1 cellular context compared by ENCODE assay signal in genomic region chr2:128381001-128381938, GRCh38.
TF ChIP-seq lines count a peak whose summit lies in the region.

No MANE protein-coding gene starts in this region.

TF ChIP-seq in HepG2, 621 proteins besides CTCF, POLR2A, EP300 and RAD21 (continued from another document and continues in another):
- no peak for TF ChIP-seq PLSCR1 (CRISPR knock-in tag; IDR thresholded peaks at IDR 0.05; ENCODE audit: borderline replicate concordance)
- no peak for TF ChIP-seq FOXO4 (CRISPR knock-in tag; conservative IDR thresholded peaks at IDR 0.05)
- TF ChIP-seq YY1 (IDR thresholded peaks at IDR 0.05; ENCODE audit: insufficient read depth, insufficient replicate concordance, low read depth, low read length): peak; percentile 47
- TF ChIP-seq GPN1 (CRISPR knock-in tag; IDR thresholded peaks at IDR 0.05; ENCODE audit: borderline replicate concordance): no peak
- TF ChIP-seq JDP2 (CRISPR knock-in tag; IDR thresholded peaks at IDR 0.05; ENCODE audit: borderline replicate concordance): no peak
- no peak for TF ChIP-seq JUNB (CRISPR knock-in tag; IDR thresholded peaks at IDR 0.05; ENCODE audit: borderline replicate concordance)
- no peak for TF ChIP-seq ZNF432 (CRISPR knock-in tag; IDR thresholded peaks at IDR 0.05; ENCODE audit: borderline replicate concordance)
- no peak for TF ChIP-seq MAZ (IDR thresholded peaks at IDR 0.05; ENCODE audit: borderline replicate concordance, low read depth, low read length)
- TF ChIP-seq MAZ (CRISPR knock-in tag; IDR thresholded peaks at IDR 0.05; ENCODE audit: low read depth): peak; percentile 65; the same call in 1 of the 2 replicates
- peak; percentile 72 for TF ChIP-seq PATZ1 (CRISPR knock-in tag; IDR thresholded peaks at IDR 0.05)
- no peak for TF ChIP-seq TRAFD1 (CRISPR knock-in tag; IDR thresholded peaks at IDR 0.05; ENCODE audit: borderline replicate concordance)
- TF ChIP-seq SRSF9 (IDR thresholded peaks at IDR 0.05; ENCODE audit: borderline replicate concordance, insufficient read depth, low read depth, low read length, poor library complexity, severe bottlenecking): no peak
- no peak for TF ChIP-seq ZNF75D (CRISPR knock-in tag; IDR thresholded peaks at IDR 0.05; ENCODE audit: borderline replicate concordance)
- no peak for TF ChIP-seq RBM39 (IDR thresholded peaks at IDR 0.05; ENCODE audit: low read depth, low read length, poor library complexity, severe bottlenecking)
- no peak for TF ChIP-seq ZNF710 (CRISPR knock-in tag; IDR thresholded peaks at IDR 0.05; ENCODE audit: borderline replicate concordance)
- TF ChIP-seq ZFP62 (CRISPR knock-in tag; IDR thresholded peaks at IDR 0.05): no peak
- TF ChIP-seq NFAT5 (CRISPR knock-in tag; IDR thresholded peaks at IDR 0.05): no peak; the same call in 1 of the 2 replicates
- TF ChIP-seq ZBTB49 (CRISPR knock-in tag; IDR thresholded peaks at IDR 0.05; ENCODE audit: borderline replicate concordance): no peak
- TF ChIP-seq DPF2 (CRISPR knock-in tag; IDR thresholded peaks at IDR 0.05; ENCODE audit: borderline replicate concordance, low read depth): 0 out of 2 replicates have a peak, but pooled peaks have one; percentile 64
- peak; percentile 62; the same call in 1 of the 2 replicates for TF ChIP-seq ZBTB42 (CRISPR knock-in tag; IDR thresholded peaks at IDR 0.05)
- TF ChIP-seq ZNF598 (CRISPR knock-in tag; IDR thresholded peaks at IDR 0.05; ENCODE audit: borderline replicate concordance): 0 out of 2 replicates have a peak, but pooled peaks have one; percentile 18
- peak; percentile 20; the same call in 1 of the 2 replicates for TF ChIP-seq POGZ (CRISPR knock-in tag; IDR thresholded peaks at IDR 0.05)
- TF ChIP-seq ZNF207 (IDR thresholded peaks at IDR 0.05; ENCODE audit: borderline replicate concordance): no peak
- TF ChIP-seq ZC3H4 (CRISPR knock-in tag; IDR thresholded peaks at IDR 0.05; ENCODE audit: borderline replicate concordance): no peak
- TF ChIP-seq ASH2L (IDR thresholded peaks at IDR 0.05; ENCODE audit: insufficient read length, low read depth, low read length): no peak
- 0 out of 2 replicates have a peak, but pooled peaks have one; percentile 46 for TF ChIP-seq KLF11 (CRISPR knock-in tag; IDR thresholded peaks at IDR 0.05)
- TF ChIP-seq PRMT3 (CRISPR knock-in tag; IDR thresholded peaks at IDR 0.05; ENCODE audit: borderline replicate concordance, low read depth): no peak
- TF ChIP-seq DZIP1 (CRISPR knock-in tag; IDR thresholded peaks at IDR 0.05): no peak
- no peak for TF ChIP-seq REL (CRISPR knock-in tag; conservative IDR thresholded peaks at IDR 0.05)
